Comparison of ENCODE assay signal across 14 cellular contexts in genomic region chr19:49165865-49166301, GRCh38. TPM values are rescaled to one million over a fixed set of nuclear protein-coding genes. Genes with fewer than 3 reads are reported as not detected.
A peak's percentile ranks its signal among the peaks of the same experiment; 100 is the strongest.
DNase-seq lines count a peak whose midpoint lies in the region; ATAC-seq and TF ChIP-seq lines count a peak whose summit lies in the region.
"Had no signal": no experiment of that assay in that cellular context is flagged by ENCODE, and none has a peak within 500 bp of the region (broad histone marks: within the 10 kb centered on the region; RNA-seq: fewer than 3 reads in every experiment).

No MANE protein-coding gene starts in this region.

- H3K9ac ChIP-seq in neural progenitor cell = no peak overlapping the region

- H4K20me1 ChIP-seq in neural progenitor cell (ENCODE audit: low read depth) = no peaks in the 10 kb centered on the region

- H3K27ac Mint-ChIP-seq in neural progenitor cell = no peak overlapping the region
- no peak overlapping the region for H3K27ac Mint-ChIP-seq in CD4-positive, alpha-beta memory T cell
- H3K27ac Mint-ChIP-seq: activated naive CD4-positive, alpha-beta T cell treated with anti-CD3 and anti-CD28 coated beads, Interleukin-2, amount 50 U/mL, for 72 hours; effector memory CD8-positive, alpha-beta T cell; T-cell had no signal

- no peak overlapping the region for H3K4me3 ChIP-seq in astrocyte of the spinal cord (ENCODE audit: low read depth, low read length)
- no peak overlapping the region for H3K4me3 ChIP-seq in neural progenitor cell
- H3K4me3 ChIP-seq in vagina = no peak overlapping the region
- no peak overlapping the region for H3K4me3 ChIP-seq in CD4-positive, alpha-beta memory T cell (ENCODE audit: low read length in 2 of 2)

- TF ChIP-seq POLR2A in vagina (IDR thresholded peaks at IDR 0.05) = no peak

- H3K36me3 ChIP-seq in neural progenitor cell (no peaks in the 10 kb centered on the region), vagina (peaks cover 0 to 19% of the 10 kb centered on the region in 2 donors)
- H3K36me3 ChIP-seq in CD4-positive, alpha-beta memory T cell (ENCODE audit: insufficient read depth, low read length) = no peaks in the 10 kb centered on the region

- no peaks in the 10 kb centered on the region for H3K36me3 Mint-ChIP-seq in neural progenitor cell
- H3K36me3 Mint-ChIP-seq in CD4-positive, alpha-beta memory T cell = no peaks in the 10 kb centered on the region
- H3K36me3 Mint-ChIP-seq: activated naive CD4-positive, alpha-beta T cell treated with anti-CD3 and anti-CD28 coated beads, Interleukin-2, amount 50 U/mL, for 72 hours; T-cell had no signal

- DNase-seq in astrocyte of the spinal cord (ENCODE audit: low read depth, low spot score) (no peak), left cardiac atrium (no peak), neural progenitor cell (ENCODE audit: low spot score) (no peak), vagina (ENCODE audit: extremely low spot score in 2 of 2) (no peak), DMS79 treated with DMSO at 0.1 percent for 48 hours (lab: John Stamatoyannopoulos, UW) (no peak), RKO (ENCODE audit: low spot score) (no peak)
- no peak for DNase-seq in CD4-positive, alpha-beta memory T cell
- DNase-seq: activated CD4-positive, alpha-beta T cell treated with anti-CD3 and anti-CD28 coated beads, Interleukin-2, amount 50 U/mL, for 4 hours; effector memory CD8-positive, alpha-beta T cell; GOT3; stimulated activated CD4-positive, alpha-beta T cell treated with anti-CD3 and anti-CD28 coated beads, Interleukin-12 subunit alpha, Interleukin-12 subunit beta, amount 100 ng/mL, for 4 hours; T-cell had no signal

- H3K27me3 Mint-ChIP-seq in neural progenitor cell (ENCODE audit: insufficient read depth, low read depth) = peaks cover 9% of the 10 kb centered on the region
- H3K27me3 Mint-ChIP-seq in CD4-positive, alpha-beta memory T cell = peaks cover 11 to 15% of the 10 kb centered on the region in 2 donors

- H3K4me3 Mint-ChIP-seq in neural progenitor cell = peak overlapping the region; percentile 72
- no peak overlapping the region for H3K4me3 Mint-ChIP-seq in CD4-positive, alpha-beta memory T cell
- H3K4me3 Mint-ChIP-seq: effector memory CD8-positive, alpha-beta T cell; T-cell had no signal

- POLR2A ChIA-PET in CD4-positive, alpha-beta memory T cell (lab: Charles Lee; ENCODE audit: partially characterized antibody) = no interaction called here

- H3K27ac ChIP-seq in neural progenitor cell (no peak overlapping the region), vagina (peak overlapping the region; percentile 76)
- no peak overlapping the region for H3K27ac ChIP-seq in CD4-positive, alpha-beta memory T cell (ENCODE audit: low read depth, low read length)

- no peaks in the 10 kb centered on the region for H3K79me2 ChIP-seq in neural progenitor cell (ENCODE audit: low read depth)

- H3K4me1 Mint-ChIP-seq in neural progenitor cell = peaks cover 6% of the 10 kb centered on the region
- H3K4me1 Mint-ChIP-seq in CD4-positive, alpha-beta memory T cell = no peaks in the 10 kb centered on the region
- H3K4me1 Mint-ChIP-seq: T-cell had no signal

- H3K27me3 ChIP-seq in neural progenitor cell (no peaks in the 10 kb centered on the region), vagina (no peaks in the 10 kb centered on the region)
- H3K27me3 ChIP-seq in CD4-positive, alpha-beta memory T cell (ENCODE audit: insufficient read depth, low read length) = no peaks in the 10 kb centered on the region

- no peaks in the 10 kb centered on the region for H3K9me3 ChIP-seq in neural progenitor cell (ENCODE audit: low read depth)
- H3K9me3 ChIP-seq in vagina = no peaks in the 10 kb centered on the region
- no peaks in the 10 kb centered on the region for H3K9me3 ChIP-seq in CD4-positive, alpha-beta memory T cell (ENCODE audit: control insufficient read depth in 1 of 2, low read length in 2 of 2)

- no peak overlapping the region for H3K4me2 ChIP-seq in neural progenitor cell

- CTCF ChIA-PET in CD4-positive, alpha-beta memory T cell (lab: Charles Lee; ENCODE audit: partially characterized antibody) = no interaction called here

- H2AFZ ChIP-seq in neural progenitor cell (replicated peaks) = no peak overlapping the region

- no peaks in the 10 kb centered on the region for H3F3A ChIP-seq in neural progenitor cell (ENCODE audit: low read depth)

- in situ Hi-C loops in astrocyte of the spinal cord (cut with HindIII; ENCODE audit: low sequenced_read_pairs) = no loop called here

- TF ChIP-seq CTCF in astrocyte of the spinal cord (IDR thresholded peaks at IDR 0.05; ENCODE audit: low read depth, low read length) (peak; percentile 15), neural progenitor cell (IDR thresholded peaks at IDR 0.05) (peak; percentile 15), vagina (IDR thresholded peaks at IDR 0.05) (no peak)

- H3K4me1 ChIP-seq in neural progenitor cell (no peaks in the 10 kb centered on the region), vagina (peaks cover 11% of the 10 kb centered on the region)
- H3K4me1 ChIP-seq in CD4-positive, alpha-beta memory T cell (ENCODE audit: insufficient read depth, low read length) = no peaks in the 10 kb centered on the region

- ATAC-seq in left cardiac atrium = peak; percentile 43 to 60
- ATAC-seq: activated naive CD4-positive, alpha-beta T cell treated with anti-CD3 and anti-CD28 coated beads, Interleukin-2, amount 50 U/mL, for 72 hours; effector memory CD8-positive, alpha-beta T cell; T-cell had no signal

- intact Hi-C loops in left cardiac atrium (cut with DNase I) (no loop called here), vagina (cut with DNase I) (no loop called here)
- intact Hi-C loops in CD4-positive, alpha-beta memory T cell (cut with micrococcal nuclease) = no loop called here

- H3K9me3 Mint-ChIP-seq in neural progenitor cell = no peaks in the 10 kb centered on the region
- H3K9me3 Mint-ChIP-seq in CD4-positive, alpha-beta memory T cell = peaks cover 0 to 2% (median 0%) of the 10 kb centered on the region in 8 donors
- H3K9me3 Mint-ChIP-seq: activated naive CD4-positive, alpha-beta T cell treated with anti-CD3 and anti-CD28 coated beads, Interleukin-2, amount 50 U/mL, for 72 hours; effector memory CD8-positive, alpha-beta T cell; T-cell had no signal

RNA-seq across cellular contexts. Expression of gene TRPM4, which starts 8.3 kb away (rescaled TPM):
- total RNA-seq in left cardiac atrium (10 to 100 TPM; 24.4 to 30.6 TPM), neural progenitor cell (ENCODE audit: low replicate concordance) (3.1 and 11.2 TPM in 2 replicates), vagina (22.8 TPM)
- total RNA-seq in CD4-positive, alpha-beta memory T cell = under 1 TPM in 1 of 2 experiments, not detected in 1; 0.41 TPM
- polyA plus RNA-seq in CD4-positive, alpha-beta memory T cell = not detected

RNA-seq across cellular contexts. Expression of gene HRC, which starts 10.7 kb away (rescaled TPM):
- total RNA-seq in left cardiac atrium = 100 to 1,000 TPM; 480 to 499 TPM
- 0.31 TPM in 1 of 2 replicates, not detected in the other for total RNA-seq in neural progenitor cell (ENCODE audit: low replicate concordance)
- total RNA-seq in vagina = 0.25 TPM
- total RNA-seq in CD4-positive, alpha-beta memory T cell = not detected
- not detected for polyA plus RNA-seq in CD4-positive, alpha-beta memory T cell
- total RNA-seq: activated naive CD4-positive, alpha-beta T cell treated with anti-CD3 and anti-CD28 coated beads, Interleukin-2, amount 50 U/mL, for 72 hours; T-cell had no signal

RNA-seq across cellular contexts. Expression of gene PPFIA3, which starts 46.5 kb away (rescaled TPM):
- total RNA-seq in left cardiac atrium = 10 to 100 TPM in 1 of 2 donors, 1 to 10 TPM in 1; 6.7 to 11.5 TPM
- total RNA-seq in neural progenitor cell (ENCODE audit: low replicate concordance) = 1.8 and 12.0 TPM in 2 replicates
- total RNA-seq in vagina = 4.7 TPM
- total RNA-seq in CD4-positive, alpha-beta memory T cell = 1 to 10 TPM; 4.0 to 4.5 TPM
- polyA plus RNA-seq in CD4-positive, alpha-beta memory T cell = under 1 TPM; 0.27 to 0.68 TPM

RNA-seq across cellular contexts. Expression of gene C19orf73, which starts 46.9 kb away (rescaled TPM):
- total RNA-seq in left cardiac atrium = 1 to 10 TPM in 1 of 2 donors, under 1 TPM in 1; 0.47 to 1.6 TPM
- 1.7 TPM in 1 of 2 replicates, not detected in the other for total RNA-seq in neural progenitor cell (ENCODE audit: low replicate concordance)
- total RNA-seq in vagina = not detected
- total RNA-seq in CD4-positive, alpha-beta memory T cell = 1 to 10 TPM; 1.7 to 1.9 TPM
- polyA plus RNA-seq in CD4-positive, alpha-beta memory T cell = 1 to 10 TPM; 1.9 to 3.7 TPM
- total RNA-seq: myocyte had no signal

RNA-seq across cellular contexts. Expression of gene LIN7B, which starts 51.7 kb away (rescaled TPM):
- total RNA-seq in left cardiac atrium (10 to 100 TPM; 11.4 to 14.9 TPM), neural progenitor cell (ENCODE audit: low replicate concordance) (9.2 and 9.7 TPM in 2 replicates), vagina (23.8 TPM)
- total RNA-seq in CD4-positive, alpha-beta memory T cell = 10 to 100 TPM; 17.7 to 18.6 TPM
- polyA plus RNA-seq in CD4-positive, alpha-beta memory T cell = 1 to 10 TPM; 4.4 to 5.3 TPM

Comparison
In these comparisons a context has a peak if more than half of its experiments do, and no peak if none do; other contexts are left out.
1. CTCF ChIP-seq: peak in astrocyte of the spinal cord (single experiment) and neural progenitor cell (single experiment); none in vagina (0 of 3).
2. RNA of gene HRC, which starts 10.7 kb away (total RNA-seq): 480 to 499 TPM in left cardiac atrium; 0.25 TPM in vagina (single experiment), 0.31 TPM in neural progenitor cell and not detected in CD4-positive, alpha-beta memory T cell; every median in the first group is over 100 times any median in the second.